In the genomic region with DNA sequence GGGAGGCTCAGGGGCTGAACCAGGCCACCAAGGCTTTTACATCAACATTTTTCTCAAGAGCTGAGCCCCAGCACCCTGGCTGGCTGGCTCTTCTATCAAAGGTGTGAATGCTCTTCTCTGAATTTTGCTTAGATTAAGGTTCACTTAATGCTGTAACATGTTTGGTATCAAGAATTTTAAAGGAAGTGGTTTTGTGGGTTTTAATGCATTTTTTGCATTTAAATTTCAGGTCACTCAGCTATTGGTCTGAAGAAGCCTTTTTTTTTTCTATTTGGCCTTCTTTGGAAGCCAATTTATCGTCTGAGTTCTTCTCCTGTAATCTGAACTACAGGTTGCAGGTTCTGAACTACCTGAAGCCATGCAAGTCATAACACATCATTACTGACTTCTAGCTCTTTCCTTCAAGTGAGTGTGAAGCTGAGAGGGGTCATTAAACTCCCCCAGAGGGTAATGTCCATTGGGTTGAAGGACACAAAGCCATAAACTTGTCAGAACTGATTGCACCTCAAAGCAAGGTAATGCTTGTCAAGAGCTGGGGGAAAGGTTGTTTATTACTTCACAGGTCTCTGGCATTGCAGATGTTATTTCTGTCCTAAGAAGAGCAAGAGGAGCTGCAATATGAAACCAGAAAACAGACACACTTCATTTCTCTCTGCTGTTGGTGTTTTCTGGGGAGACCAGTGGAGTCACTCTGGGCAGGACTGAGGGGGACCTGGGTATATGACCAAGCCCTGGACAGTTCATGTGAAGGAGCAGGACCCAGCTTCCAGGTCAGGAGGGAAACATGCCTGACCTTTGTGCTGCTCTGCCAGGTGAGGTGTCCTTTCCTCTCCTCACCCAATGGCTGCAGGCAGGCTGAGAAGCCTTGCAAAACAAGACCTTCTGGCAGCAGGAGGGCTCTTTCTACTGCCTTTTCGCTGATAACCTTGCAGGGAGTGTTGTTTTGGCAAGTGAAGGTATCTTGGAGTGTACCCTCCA, we compare ENCODE assay signal across 9 cellular contexts. TPM values are rescaled to one million over a fixed set of nuclear protein-coding genes. Genes with fewer than 3 reads are reported as not detected.
DNase-seq lines count a peak whose midpoint lies in the region; ATAC-seq and TF ChIP-seq lines count a peak whose summit lies in the region.
"Had no signal": no experiment of that assay in that cellular context is flagged by ENCODE, and none has a peak within 500 bp of the region (broad histone marks: within the 10 kb centered on the region; RNA-seq: fewer than 3 reads in every experiment).

No MANE protein-coding gene starts in this region.

- peak overlapping the region; percentile 62 for H3K27ac Mint-ChIP-seq in activated CD4-positive, alpha-beta memory T cell treated with anti-CD3 and anti-CD28 coated beads for 36 hours
- peak overlapping the region; percentile 33 to 85 (median 74) for H3K27ac Mint-ChIP-seq in naive thymus-derived CD8-positive, alpha-beta T cell

- peak; percentile 48 for DNase-seq in activated CD4-positive, alpha-beta memory T cell treated with anti-CD3 and anti-CD28 coated beads for 36 hours
- DNase-seq in naive thymus-derived CD8-positive, alpha-beta T cell: peak in 3 of 10 donors; percentile 19 to 36 (median 27)
- DNase-seq in NCI-H345 (lab: John Stamatoyannopoulos, UW) (no peak), NCI-H2029 (lab: John Stamatoyannopoulos, UW) (no peak), GM19238 (ENCODE audit: insufficient read length, low spot score) (no peak), dorsolateral prefrontal cortex (no peak)
- DNase-seq: NCI-H146 had no signal

- H3K36me3 Mint-ChIP-seq in activated CD4-positive, alpha-beta memory T cell treated with anti-CD3 and anti-CD28 coated beads for 36 hours: peaks cover 4% of the 10 kb centered on the region
- peaks cover 0 to 9% (median 7%) of the 10 kb centered on the region in 3 donors for H3K36me3 Mint-ChIP-seq in naive thymus-derived CD8-positive, alpha-beta T cell

- POLR2A ChIA-PET in activated CD4-positive, alpha-beta memory T cell treated with anti-CD3 and anti-CD28 coated beads for 36 hours (lab: Charles Lee): interaction anchor here (0.6 to 1.0 kb wide), 5 partner anchors 17 to 456 kb away, joined by 3 to 5 read pairs (median 4); partner anchors contain the start of gene NEDD9
- POLR2A ChIA-PET in naive thymus-derived CD8-positive, alpha-beta T cell (lab: Charles Lee): no interaction called here

- no peaks in the 10 kb centered on the region for H3K27me3 ChIP-seq in dorsolateral prefrontal cortex

- H3K27me3 Mint-ChIP-seq in activated CD4-positive, alpha-beta memory T cell treated with anti-CD3 and anti-CD28 coated beads for 36 hours: no peaks in the 10 kb centered on the region
- H3K27me3 Mint-ChIP-seq in naive thymus-derived CD8-positive, alpha-beta T cell: no peaks in the 10 kb centered on the region

- intact Hi-C loops in activated CD4-positive, alpha-beta memory T cell treated with anti-CD3 and anti-CD28 coated beads for 36 hours (cut with micrococcal nuclease): loop anchor here (1.0 kb wide), 3 partner anchors 19 to 26 kb away; partner anchors contain the start of gene NEDD9
- intact Hi-C loops in dorsolateral prefrontal cortex (cut with DNase I): no loop called here

- no peaks in the 10 kb centered on the region for H3K9me3 Mint-ChIP-seq in activated CD4-positive, alpha-beta memory T cell treated with anti-CD3 and anti-CD28 coated beads for 36 hours
- H3K9me3 Mint-ChIP-seq in naive thymus-derived CD8-positive, alpha-beta T cell: no peaks in the 10 kb centered on the region

- H3K4me3 ChIP-seq in dorsolateral prefrontal cortex: no peak overlapping the region

- no peak for TF ChIP-seq CTCF in dorsolateral prefrontal cortex (IDR thresholded peaks at IDR 0.05 in 54 of 56, conservative IDR thresholded peaks at IDR 0.05 in 2 of 56; ENCODE audit: low read depth in 1 of 56, partially characterized antibody in 56 of 56)

- ATAC-seq in GM18502 (IDR thresholded peaks at IDR 0.05; ENCODE audit: poor library complexity, unreplicated experiment) (peak; percentile 69), HG02623 (IDR thresholded peaks at IDR 0.05; ENCODE audit: unreplicated experiment) (peak; percentile 60)
- ATAC-seq in naive thymus-derived CD8-positive, alpha-beta T cell: peak; percentile 56 to 71

- H3K4me3 Mint-ChIP-seq in activated CD4-positive, alpha-beta memory T cell treated with anti-CD3 and anti-CD28 coated beads for 36 hours: peak overlapping the region; percentile 21
- H3K4me3 Mint-ChIP-seq in naive thymus-derived CD8-positive, alpha-beta T cell: peak overlapping the region in 8 of 10 donors; percentile 8 to 56 (median 21)

- CTCF ChIA-PET in activated CD4-positive, alpha-beta memory T cell treated with anti-CD3 and anti-CD28 coated beads for 36 hours (lab: Charles Lee): no interaction called here

- peaks cover 61% of the 10 kb centered on the region for H3K4me1 Mint-ChIP-seq in activated CD4-positive, alpha-beta memory T cell treated with anti-CD3 and anti-CD28 coated beads for 36 hours (ENCODE audit: low read depth)
- peaks cover 27 to 64% (median 37%) of the 10 kb centered on the region in 4 donors for H3K4me1 Mint-ChIP-seq in naive thymus-derived CD8-positive, alpha-beta T cell

- no peak overlapping the region for H3K27ac ChIP-seq in dorsolateral prefrontal cortex

RNA-seq across cellular contexts. Expression of gene NEDD9, which starts 26.1 kb away (rescaled TPM):
- 10 to 100 TPM; 26.6 to 31.5 TPM for total RNA-seq in activated CD4-positive, alpha-beta memory T cell treated with anti-CD3 and anti-CD28 coated beads for 36 hours
- 10 to 100 TPM; 32.4 to 34.7 TPM for total RNA-seq in naive thymus-derived CD8-positive, alpha-beta T cell
- polyA plus RNA-seq in naive thymus-derived CD8-positive, alpha-beta T cell: 10 to 100 TPM; 14.7 to 20.2 (median 17.3) TPM
- total RNA-seq in dorsolateral prefrontal cortex: 10 to 100 TPM in 118 of 120 experiments, 1 to 10 TPM in 2; 7.7 to 36.0 (median 17.1) TPM
